In genomic region chr21:41991659-41992058, GRCh38 we compare ENCODE assay signal across 31 cellular contexts.
"Had no signal": no experiment of that assay in that cellular context is flagged by ENCODE, and none has a peak within 500 bp of the region (broad histone marks: within the 10 kb centered on the region; RNA-seq: fewer than 3 reads in every experiment).

No MANE protein-coding gene starts in this region.

- H3K4me1 Mint-ChIP-seq: activated B cell treated with CpG ODN at 0.5 μM for 24 hours; activated CD4-positive, alpha-beta memory T cell treated with anti-CD3 and anti-CD28 coated beads, Interleukin-2, amount 10 ng/mL, durations not matched to agents 7 days and 5 days; activated CD4-positive, alpha-beta T cell treated with anti-CD3 and anti-CD28 coated beads for 36 hours; activated CD4-positive, alpha-beta T cell treated with anti-CD3 and anti-CD28 coated beads, Interleukin-2, amount 10 ng/mL, durations not matched to agents 7 days and 5 days; T-cell; WTC11 had no signal

- ATAC-seq: activated CD4-positive, alpha-beta T cell treated with anti-CD3 and anti-CD28 coated beads for 36 hours; activated CD4-positive, CD25-positive, alpha-beta regulatory T cell treated with anti-CD3 and anti-CD28 coated beads, Interleukin-2, amount 50 U/mL, for 24 hours; activated CD8-positive, alpha-beta T cell treated with anti-CD3 and anti-CD28 coated beads for 36 hours; activated CD8-positive, alpha-beta T cell treated with anti-CD3 and anti-CD28 coated beads, Interleukin-2, amount 10 ng/mL, durations not matched to agents 7 days and 5 days; T-cell; T-helper 17 cell; WTC11 had no signal

- H3K27ac Mint-ChIP-seq: activated B cell treated with CpG ODN at 0.5 μM for 24 hours; activated CD4-positive, alpha-beta memory T cell treated with anti-CD3 and anti-CD28 coated beads for 36 hours; activated CD4-positive, alpha-beta memory T cell treated with anti-CD3 and anti-CD28 coated beads, Interleukin-2, amount 10 ng/mL, durations not matched to agents 7 days and 5 days; activated CD4-positive, alpha-beta T cell treated with anti-CD3 and anti-CD28 coated beads for 36 hours; activated CD4-positive, alpha-beta T cell treated with anti-CD3 and anti-CD28 coated beads, Interleukin-2, amount 10 ng/mL, durations not matched to agents 24 days and 14 days; activated CD4-positive, alpha-beta T cell treated with anti-CD3 and anti-CD28 coated beads, Interleukin-2, amount 10 ng/mL, durations not matched to agents 7 days and 5 days; activated CD8-positive, alpha-beta T cell treated with anti-CD3 and anti-CD28 coated beads for 36 hours; activated CD8-positive, alpha-beta T cell treated with anti-CD3 and anti-CD28 coated beads, Interleukin-2, amount 10 ng/mL, durations not matched to agents 7 days and 5 days; T-cell; T-helper 1 cell treated with Interleukin-12 subunit alpha and Interleukin-12 subunit beta and Interleukin-4 antibody, amounts not matched to agents 30 μg/mL and 1 μg/mL, for 36 hours; T-helper 17 cell; T-helper 2 cell treated with Interferon-gamma antibody and Interleukin-4, amounts not matched to agents 5 μg/mL and 100 μg/mL, for 36 hours had no signal

- H3K4me3 Mint-ChIP-seq: activated B cell treated with CpG ODN at 0.5 μM for 24 hours; activated CD4-positive, alpha-beta memory T cell treated with anti-CD3 and anti-CD28 coated beads for 36 hours; activated CD4-positive, alpha-beta memory T cell treated with anti-CD3 and anti-CD28 coated beads, Interleukin-2, amount 10 ng/mL, durations not matched to agents 7 days and 5 days; activated CD4-positive, alpha-beta T cell treated with anti-CD3 and anti-CD28 coated beads for 36 hours; activated CD4-positive, alpha-beta T cell treated with anti-CD3 and anti-CD28 coated beads, Interleukin-2, amount 10 ng/mL, durations not matched to agents 24 days and 14 days; activated CD4-positive, alpha-beta T cell treated with anti-CD3 and anti-CD28 coated beads, Interleukin-2, amount 10 ng/mL, durations not matched to agents 7 days and 5 days; activated CD8-positive, alpha-beta T cell treated with anti-CD3 and anti-CD28 coated beads for 36 hours; activated CD8-positive, alpha-beta T cell treated with anti-CD3 and anti-CD28 coated beads, Interleukin-2, amount 10 ng/mL, durations not matched to agents 7 days and 5 days; T-helper 1 cell treated with Interleukin-12 subunit alpha and Interleukin-12 subunit beta and Interleukin-4 antibody, amounts not matched to agents 30 μg/mL and 1 μg/mL, for 36 hours; T-helper 17 cell; T-helper 2 cell treated with Interferon-gamma antibody and Interleukin-4, amounts not matched to agents 5 μg/mL and 100 μg/mL, for 36 hours; WTC11 had no signal

- DNase-seq: activated B cell treated with CpG ODN at 0.5 μM for 24 hours; activated CD4-positive, alpha-beta memory T cell treated with anti-CD3 and anti-CD28 coated beads for 36 hours; activated CD4-positive, alpha-beta memory T cell treated with anti-CD3 and anti-CD28 coated beads, Interleukin-2, amount 10 ng/mL, durations not matched to agents 7 days and 5 days; activated CD4-positive, alpha-beta T cell treated with anti-CD3 and anti-CD28 coated beads for 1 hour; activated CD4-positive, alpha-beta T cell treated with anti-CD3 and anti-CD28 coated beads for 36 hours; activated CD4-positive, alpha-beta T cell treated with anti-CD3 and anti-CD28 coated beads for 4 hours; activated CD4-positive, alpha-beta T cell treated with anti-CD3 and anti-CD28 coated beads for 48 hours; activated CD4-positive, alpha-beta T cell treated with anti-CD3 and anti-CD28 coated beads, Interleukin-2, amount 10 ng/mL, durations not matched to agents 24 days and 14 days; activated CD4-positive, alpha-beta T cell treated with anti-CD3 and anti-CD28 coated beads, Interleukin-2, amount 10 ng/mL, durations not matched to agents 7 days and 5 days; activated CD4-positive, alpha-beta T cell treated with anti-CD3 and anti-CD28 coated beads, Interleukin-2, amount 50 U/mL, for 1 hour; activated CD4-positive, alpha-beta T cell treated with anti-CD3 and anti-CD28 coated beads, Interleukin-2, amount 50 U/mL, for 4 hours; activated CD4-positive, alpha-beta T cell treated with anti-CD3 and anti-CD28 coated beads, Interleukin-2, amount 50 U/mL, for 48 hours; activated CD4-positive, CD25-positive, alpha-beta regulatory T cell; activated CD4-positive, CD25-positive, alpha-beta regulatory T cell treated with anti-CD3 and anti-CD28 coated beads, Interleukin-2, amount 50 U/mL, for 72 hours; activated CD8-positive, alpha-beta memory T cell treated with anti-CD3 and anti-CD28 coated beads, Interleukin-2, amount 50 U/mL, for 4 hours; activated CD8-positive, alpha-beta memory T cell treated with anti-CD3 and anti-CD28 coated beads, Interleukin-2, amount 50 U/mL, for 48 hours; activated CD8-positive, alpha-beta T cell treated with anti-CD3 and anti-CD28 coated beads for 36 hours; activated CD8-positive, alpha-beta T cell treated with anti-CD3 and anti-CD28 coated beads, Interleukin-2, amount 10 ng/mL, durations not matched to agents 7 days and 5 days; activated T-cell treated with anti-CD3 and anti-CD28 coated beads for 4 hours; T-cell; T-helper 1 cell; T-helper 17 cell; T-helper 2 cell; T-helper 9 cell; T1000; WERI-Rb-1 had no signal

- H3K27ac ChIP-seq: VCaP, WERI-Rb-1 had no signal

- H3K27me3 Mint-ChIP-seq: activated B cell treated with CpG ODN at 0.5 μM for 24 hours; activated CD4-positive, alpha-beta memory T cell treated with anti-CD3 and anti-CD28 coated beads for 36 hours; activated CD4-positive, alpha-beta memory T cell treated with anti-CD3 and anti-CD28 coated beads, Interleukin-2, amount 10 ng/mL, durations not matched to agents 7 days and 5 days; activated CD4-positive, alpha-beta T cell treated with anti-CD3 and anti-CD28 coated beads for 36 hours; activated CD4-positive, alpha-beta T cell treated with anti-CD3 and anti-CD28 coated beads, Interleukin-2, amount 10 ng/mL, durations not matched to agents 24 days and 14 days; activated CD4-positive, alpha-beta T cell treated with anti-CD3 and anti-CD28 coated beads, Interleukin-2, amount 10 ng/mL, durations not matched to agents 7 days and 5 days; activated CD8-positive, alpha-beta T cell treated with anti-CD3 and anti-CD28 coated beads for 36 hours; T-cell; T-helper 17 cell had no signal
